ENCODE assay signal across 8 cellular contexts in the genomic region with DNA sequence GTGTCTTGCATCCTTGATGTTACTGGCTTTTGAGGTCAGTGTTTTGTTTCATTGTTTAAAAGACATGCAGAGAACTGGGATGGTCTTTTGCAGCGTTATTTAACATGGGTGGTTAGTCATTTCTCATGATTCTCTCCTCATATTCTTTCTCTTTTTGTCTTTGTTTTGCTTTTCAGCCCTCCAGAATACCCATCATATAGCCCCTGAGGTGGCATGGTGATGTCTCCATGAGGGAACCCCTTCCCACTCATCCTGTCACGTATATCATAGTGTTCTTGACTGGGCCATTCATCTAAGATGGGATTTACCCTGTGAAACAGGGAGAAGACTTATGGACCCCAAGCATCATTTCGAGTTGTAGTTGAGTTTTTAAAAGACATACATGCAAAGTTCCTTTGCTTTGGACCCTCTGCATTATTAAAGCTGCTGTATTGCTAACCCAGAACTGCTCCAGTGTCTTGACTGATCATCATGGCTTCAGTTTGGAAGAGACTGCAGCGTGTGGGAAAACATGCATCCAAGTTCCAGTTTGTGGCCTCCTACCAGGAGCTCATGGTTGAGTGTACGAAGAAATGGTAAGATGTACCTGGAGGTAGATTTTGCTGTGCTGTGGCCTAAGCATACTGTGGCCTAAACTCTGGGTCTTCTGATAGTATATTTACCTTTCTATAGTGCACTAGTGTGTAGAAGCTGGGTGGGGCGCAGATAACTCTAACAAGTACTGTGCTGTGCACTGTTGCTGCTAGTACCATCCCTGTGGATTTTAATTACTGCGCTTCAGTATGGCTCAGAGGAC. TPM values are rescaled to one million over a fixed set of nuclear protein-coding genes. Genes with fewer than 3 reads are reported as not detected.
DNase-seq lines count a peak whose midpoint lies in the region; ATAC-seq, FAIRE-seq and TF ChIP-seq lines count a peak whose summit lies in the region.

No MANE protein-coding gene starts in this region.

- peaks cover 7 to 13% of the 10 kb centered on the region in 2 donors for H3K4me1 ChIP-seq in kidney (ENCODE audit: control insufficient read depth in 1 of 2, insufficient read depth in 1 of 2, low read depth in 1 of 2, low read length in 2 of 2)
- peaks cover 0 to 51% (median 20%) of the 10 kb centered on the region in 4 donors for H3K4me1 ChIP-seq in tibial artery

- H3K9me3 Mint-ChIP-seq in activated T-cell treated with anti-CD3 and anti-CD28 coated beads, Interleukin-2, amount 50 U/mL, for 72 hours, result peaks cover 0 to 4% of the 10 kb centered on the region in 2 donors
- H3K9me3 Mint-ChIP-seq in activated T-helper 17 cell treated with anti-CD3 and anti-CD28 coated beads, Interleukin-2, amount 50 U/mL, for 72 hours, result no peaks in the 10 kb centered on the region

- no peak overlapping the region for H3K27ac ChIP-seq in kidney (ENCODE audit: low read depth in 2 of 2, low read length in 2 of 2)
- peak overlapping the region; percentile 89 to 96 for H3K27ac ChIP-seq in tibial artery

- intact Hi-C loops in kidney (cut with DNase I), result no loop called here
- intact Hi-C loops in tibial artery (cut with DNase I; ENCODE audit: low total_unique reads), result loop anchor here (5.0 to 10.0 kb wide), 2 partner anchors 200 to 878 kb away; partner anchors contain the start of genes MDH1, TMEM17 and WDPCP

- TF ChIP-seq CTCF in kidney (IDR thresholded peaks at IDR 0.05; ENCODE audit: borderline replicate concordance, extremely low read depth, insufficient read depth) (no peak), tibial artery (IDR thresholded peaks at IDR 0.05) (no peak)

- H3K36me3 ChIP-seq in kidney (ENCODE audit: control insufficient read depth in 1 of 2, insufficient read depth in 2 of 2, low read length in 2 of 2) (peaks cover 0 to 2% of the 10 kb centered on the region in 2 donors), tibial artery (no peaks in the 10 kb centered on the region)

- peak overlapping the region; percentile 64 for H3K27ac Mint-ChIP-seq in activated T-cell treated with anti-CD3 and anti-CD28 coated beads, Interleukin-2, amount 50 U/mL, for 72 hours
- H3K27ac Mint-ChIP-seq in activated T-helper 17 cell treated with anti-CD3 and anti-CD28 coated beads, Interleukin-2, amount 50 U/mL, for 72 hours, result peak overlapping the region; percentile 67

- peak overlapping the region; percentile 91 to 92 for H3K4me3 Mint-ChIP-seq in activated T-cell treated with anti-CD3 and anti-CD28 coated beads, Interleukin-2, amount 50 U/mL, for 72 hours
- H3K4me3 Mint-ChIP-seq in activated T-helper 17 cell treated with anti-CD3 and anti-CD28 coated beads, Interleukin-2, amount 50 U/mL, for 72 hours, result peak overlapping the region; percentile 84

- H3K4me3 ChIP-seq in kidney (ENCODE audit: low read length in 2 of 2) (peak overlapping the region; percentile 80 to 90), tibial artery (peak overlapping the region; percentile 69 to 92)

- no peaks in the 10 kb centered on the region for H3K27me3 Mint-ChIP-seq in activated T-cell treated with anti-CD3 and anti-CD28 coated beads, Interleukin-2, amount 50 U/mL, for 72 hours (ENCODE audit: low read depth)
- H3K27me3 Mint-ChIP-seq in activated T-helper 17 cell treated with anti-CD3 and anti-CD28 coated beads, Interleukin-2, amount 50 U/mL, for 72 hours, result no peaks in the 10 kb centered on the region

- H3K9me3 ChIP-seq in kidney (ENCODE audit: control insufficient read depth in 1 of 2, low read length in 2 of 2) (no peaks in the 10 kb centered on the region), tibial artery (no peaks in the 10 kb centered on the region)

- peaks cover 8 to 12% of the 10 kb centered on the region in 2 donors for H3K36me3 Mint-ChIP-seq in activated T-cell treated with anti-CD3 and anti-CD28 coated beads, Interleukin-2, amount 50 U/mL, for 72 hours (ENCODE audit: insufficient read depth in 2 of 2)
- peaks cover 10% of the 10 kb centered on the region for H3K36me3 Mint-ChIP-seq in activated T-helper 17 cell treated with anti-CD3 and anti-CD28 coated beads, Interleukin-2, amount 50 U/mL, for 72 hours (ENCODE audit: low read depth)

- no peak for ATAC-seq in activated T-cell treated with anti-CD3 and anti-CD28 coated beads, Interleukin-2, amount 50 U/mL, for 72 hours (replicated peaks in 1 of 2)
- no peak for ATAC-seq in activated T-helper 17 cell treated with anti-CD3 and anti-CD28 coated beads, Interleukin-2, amount 50 U/mL, for 72 hours (replicated peaks)
- ATAC-seq in activated CD4-positive, CD25-positive, alpha-beta regulatory T cell treated with anti-CD3 and anti-CD28 coated beads, Interleukin-2, amount 50 U/mL, for 24 hours, result no peak

- peaks cover 34% of the 10 kb centered on the region for H3K4me1 Mint-ChIP-seq in activated T-cell treated with anti-CD3 and anti-CD28 coated beads, Interleukin-2, amount 50 U/mL, for 72 hours (ENCODE audit: low read depth)
- H3K4me1 Mint-ChIP-seq in activated T-helper 17 cell treated with anti-CD3 and anti-CD28 coated beads, Interleukin-2, amount 50 U/mL, for 72 hours, result peaks cover 22% of the 10 kb centered on the region

- no peak for DNase-seq in activated T-cell treated with anti-CD3 and anti-CD28 coated beads, Interleukin-2, amount 50 U/mL, for 72 hours
- DNase-seq in activated T-cell treated with anti-CD3 and anti-CD28 coated beads for 4 hours, result no peak
- no peak for DNase-seq in kidney
- no peak for DNase-seq in tibial artery
- DNase-seq in NCI-H2107 (lab: John Stamatoyannopoulos, UW), result no peak
- DNase-seq in globus pallidus (ENCODE audit: low spot score), result no peak

- H3K9ac ChIP-seq in kidney (ENCODE audit: low read length in 2 of 2), result peak overlapping the region in 1 of 2 donors; percentile 55

- FAIRE-seq in kidney (lab: Jason Lieb, UNC), result no peak

- H3K27me3 ChIP-seq in tibial artery, result no peaks in the 10 kb centered on the region

RNA-seq across cellular contexts. Expression of gene EHBP1, which starts 1.4 kb away (rescaled TPM):
- 10 to 100 TPM; 28.8 to 32.0 TPM for total RNA-seq in activated T-cell treated with anti-CD3 and anti-CD28 coated beads, Interleukin-2, amount 50 U/mL, for 72 hours
- total RNA-seq in activated T-helper 17 cell treated with anti-CD3 and anti-CD28 coated beads, Interleukin-2, amount 50 U/mL, for 72 hours, result 10 to 100 TPM; 21.5 to 22.0 TPM
- 42.7 TPM for total RNA-seq in kidney
- polyA plus RNA-seq in kidney (ENCODE audit: insufficient read depth, low read depth, low replicate concordance), result 12.5 TPM

Comparison
In these comparisons a context has a peak if more than half of its experiments do, and no peak if none do; other contexts are left out.
1. H3K27ac ChIP-seq: peak in tibial artery (2 of 2); none in kidney (0 of 2).